21 cellular contexts compared by ENCODE assay signal in the genomic region with DNA sequence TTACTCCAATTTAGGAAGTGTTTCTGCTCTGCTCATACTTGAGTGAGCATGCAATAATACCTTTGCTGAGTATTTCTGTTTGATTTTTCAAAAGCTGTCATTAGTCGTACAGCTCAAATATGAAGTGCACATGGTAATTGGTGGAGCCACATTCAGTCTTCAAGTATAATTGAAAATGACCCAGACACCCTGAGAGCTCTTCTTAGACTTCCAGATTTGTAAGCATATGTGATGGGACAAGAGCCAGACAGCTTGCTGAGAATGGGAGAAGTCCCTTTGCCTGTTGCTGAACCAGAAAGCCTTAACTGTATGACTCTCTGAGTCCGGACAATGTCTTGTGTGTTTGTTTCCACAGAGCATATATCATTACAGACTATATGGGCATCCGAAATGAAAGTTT.
"Had no signal": no experiment of that assay in that cellular context is flagged by ENCODE, and none has a peak within 500 bp of the region (broad histone marks: within the 10 kb centered on the region; RNA-seq: fewer than 3 reads in every experiment).

No MANE protein-coding gene starts in this region.

- H3K27me3 Mint-ChIP-seq: effector memory CD8-positive, alpha-beta T cell; naive B cell; stimulated activated naive B cell treated with anti-CD40 and anti-IgM and Interleukin-4, amounts not matched to agents 10 μg/mL and 1 μg/mL and 100 μg/mL, for 72 hours; stimulated activated naive CD8-positive, alpha-beta T cell treated with anti-CD3 and anti-CD28 coated beads, Interleukin-15, amount 100 ng/mL, for 72 hours had no signal

- H3K4me3 ChIP-seq: esophagus muscularis mucosa, gastrocnemius medialis, heart right ventricle, psoas muscle, right atrium auricular region, sigmoid colon, skin epidermis, testis, tibial nerve, upper lobe of right lung, vagina had no signal

- H3K4me3 Mint-ChIP-seq: effector memory CD8-positive, alpha-beta T cell; naive B cell; nephron; stimulated activated naive B cell treated with anti-CD40 and anti-IgM and Interleukin-4, amounts not matched to agents 10 μg/mL and 1 μg/mL and 100 μg/mL, for 72 hours; stimulated activated naive CD8-positive, alpha-beta T cell treated with anti-CD3 and anti-CD28 coated beads, Interleukin-15, amount 100 ng/mL, for 72 hours had no signal

- H3K27ac Mint-ChIP-seq: effector memory CD8-positive, alpha-beta T cell; nephron; stimulated activated naive B cell treated with anti-CD40 and anti-IgM and Interleukin-4, amounts not matched to agents 10 μg/mL and 1 μg/mL and 100 μg/mL, for 72 hours; stimulated activated naive CD8-positive, alpha-beta T cell treated with anti-CD3 and anti-CD28 coated beads, Interleukin-15, amount 100 ng/mL, for 72 hours had no signal

- ATAC-seq: effector memory CD8-positive, alpha-beta T cell; gastrocnemius medialis; heart right ventricle; psoas muscle; stimulated activated naive B cell treated with anti-CD40 and anti-IgM and Interleukin-4, amounts not matched to agents 10 μg/mL and 1 μg/mL and 100 μg/mL, for 72 hours; stimulated activated naive CD8-positive, alpha-beta T cell treated with anti-CD3 and anti-CD28 coated beads, Interleukin-15, amount 100 ng/mL, for 72 hours; upper lobe of right lung had no signal

- H3K4me1 Mint-ChIP-seq: naive B cell; nephron; stimulated activated naive B cell treated with anti-CD40 and anti-IgM and Interleukin-4, amounts not matched to agents 10 μg/mL and 1 μg/mL and 100 μg/mL, for 72 hours; stimulated activated naive CD8-positive, alpha-beta T cell treated with anti-CD3 and anti-CD28 coated beads, Interleukin-15, amount 100 ng/mL, for 72 hours had no signal

- DNase-seq: effector memory CD8-positive, alpha-beta T cell; gastrocnemius medialis; heart right ventricle; hypothalamus; kidney glomerular epithelial cell; mesendoderm; naive B cell; psoas muscle; sigmoid colon; stimulated activated CD4-positive, alpha-beta T cell treated with anti-CD3 and anti-CD28 coated beads, Interleukin-2, amount 100 ng/mL, for 24 hours; stimulated activated CD4-positive, alpha-beta T cell treated with anti-CD3 and anti-CD28 coated beads, Interleukin-4, amount 100 ng/mL, for 4 hours; stimulated activated naive B cell treated with anti-CD40 and anti-IgM and Interleukin-4, amounts not matched to agents 10 μg/mL and 1 μg/mL and 100 μg/mL, for 72 hours; stimulated activated naive CD8-positive, alpha-beta T cell treated with anti-CD3 and anti-CD28 coated beads, Interleukin-15, amount 100 ng/mL, for 72 hours; testis; upper lobe of right lung had no signal

- H3K9me3 Mint-ChIP-seq: effector memory CD8-positive, alpha-beta T cell had no signal
